ENCODE assay signal across 13 cellular contexts in genomic region chr17:46817901-46818209, GRCh38. TPM values are rescaled to one million over a fixed set of nuclear protein-coding genes. Genes with fewer than 3 reads are reported as not detected.
DNase-seq lines count a peak whose midpoint lies in the region; ATAC-seq and TF ChIP-seq lines count a peak whose summit lies in the region.
"Had no signal": no experiment of that assay in that cellular context is flagged by ENCODE, and none has a peak within 500 bp of the region (broad histone marks: within the 10 kb centered on the region; RNA-seq: fewer than 3 reads in every experiment).

No MANE protein-coding gene starts in this region.

- CTCF ChIA-PET in activated naive CD4-positive, alpha-beta T cell treated with anti-CD3 and anti-CD28 coated beads for 36 hours (lab: Charles Lee) = no interaction called here
- CTCF ChIA-PET in activated CD8-positive, alpha-beta T cell treated with anti-CD3 and anti-CD28 coated beads for 36 hours (lab: Charles Lee) = no interaction called here

- peak overlapping the region; percentile 67 for H3K4me3 ChIP-seq in iPS-20b (ENCODE audit: low read length)

- H3K36me3 Mint-ChIP-seq in activated naive CD4-positive, alpha-beta T cell treated with anti-CD3 and anti-CD28 coated beads for 36 hours (ENCODE audit: low read depth) = no peaks in the 10 kb centered on the region
- no peaks in the 10 kb centered on the region for H3K36me3 Mint-ChIP-seq in activated CD8-positive, alpha-beta T cell treated with anti-CD3 and anti-CD28 coated beads for 36 hours (ENCODE audit: low read depth)
- no peaks in the 10 kb centered on the region for H3K36me3 Mint-ChIP-seq in stimulated activated effector memory CD8-positive, alpha-beta T cell treated with anti-CD3 and anti-CD28 coated beads, Interleukin-12 subunit alpha, Interleukin-12 subunit beta, amount 100 ng/mL, for 72 hours

- H3K4me3 Mint-ChIP-seq in activated naive CD4-positive, alpha-beta T cell treated with anti-CD3 and anti-CD28 coated beads for 36 hours = peak overlapping the region; percentile 46
- peak overlapping the region; percentile 40 for H3K4me3 Mint-ChIP-seq in activated CD8-positive, alpha-beta T cell treated with anti-CD3 and anti-CD28 coated beads for 36 hours
- peak overlapping the region; percentile 64 for H3K4me3 Mint-ChIP-seq in stimulated activated effector memory CD8-positive, alpha-beta T cell treated with anti-CD3 and anti-CD28 coated beads, Interleukin-12 subunit alpha, Interleukin-12 subunit beta, amount 100 ng/mL, for 72 hours

- peaks cover 71% of the 10 kb centered on the region for H3K27me3 Mint-ChIP-seq in activated naive CD4-positive, alpha-beta T cell treated with anti-CD3 and anti-CD28 coated beads for 36 hours (ENCODE audit: low read depth)
- H3K27me3 Mint-ChIP-seq in activated CD8-positive, alpha-beta T cell treated with anti-CD3 and anti-CD28 coated beads for 36 hours = peaks cover 89% of the 10 kb centered on the region

- intact Hi-C loops in activated naive CD4-positive, alpha-beta T cell treated with anti-CD3 and anti-CD28 coated beads for 36 hours (cut with micrococcal nuclease) = no loop called here
- intact Hi-C loops in activated CD8-positive, alpha-beta T cell treated with anti-CD3 and anti-CD28 coated beads for 36 hours (cut with micrococcal nuclease) = no loop called here

- H3K27ac ChIP-seq in iPS-20b (ENCODE audit: low read length) = no peak overlapping the region
- H3K27ac ChIP-seq: adrenal gland, esophagus muscularis mucosa, Peyer's patch had no signal

- H3K9me3 ChIP-seq in iPS-20b (ENCODE audit: insufficient read depth, low read depth, low read length) = no peaks in the 10 kb centered on the region
- H3K9me3 ChIP-seq: adrenal gland, esophagus muscularis mucosa, Peyer's patch had no signal

- no peak for ATAC-seq in activated CD8-positive, alpha-beta T cell treated with anti-CD3 and anti-CD28 coated beads for 36 hours
- no peak for ATAC-seq in stimulated activated effector memory CD8-positive, alpha-beta T cell treated with anti-CD3 and anti-CD28 coated beads, Interleukin-12 subunit alpha, Interleukin-12 subunit beta, amount 100 ng/mL, for 72 hours
- no peak for ATAC-seq in HG03097 (IDR thresholded peaks at IDR 0.05; ENCODE audit: low FRiP score, unreplicated experiment)
- no peak for ATAC-seq in HG03196 (IDR thresholded peaks at IDR 0.05; ENCODE audit: unreplicated experiment)

- H3K4me1 Mint-ChIP-seq in activated naive CD4-positive, alpha-beta T cell treated with anti-CD3 and anti-CD28 coated beads for 36 hours (ENCODE audit: low read depth) = peaks cover 14% of the 10 kb centered on the region
- peaks cover 15% of the 10 kb centered on the region for H3K4me1 Mint-ChIP-seq in activated CD8-positive, alpha-beta T cell treated with anti-CD3 and anti-CD28 coated beads for 36 hours (ENCODE audit: low read depth)
- H3K4me1 Mint-ChIP-seq in stimulated activated effector memory CD8-positive, alpha-beta T cell treated with anti-CD3 and anti-CD28 coated beads, Interleukin-12 subunit alpha, Interleukin-12 subunit beta, amount 100 ng/mL, for 72 hours = peaks cover 38% of the 10 kb centered on the region

- no peaks in the 10 kb centered on the region for H3K9me3 Mint-ChIP-seq in activated naive CD4-positive, alpha-beta T cell treated with anti-CD3 and anti-CD28 coated beads for 36 hours
- no peaks in the 10 kb centered on the region for H3K9me3 Mint-ChIP-seq in activated CD8-positive, alpha-beta T cell treated with anti-CD3 and anti-CD28 coated beads for 36 hours
- H3K9me3 Mint-ChIP-seq in stimulated activated effector memory CD8-positive, alpha-beta T cell treated with anti-CD3 and anti-CD28 coated beads, Interleukin-12 subunit alpha, Interleukin-12 subunit beta, amount 100 ng/mL, for 72 hours = no peaks in the 10 kb centered on the region

- peak overlapping the region; percentile 51; the same call in 1 of the 2 replicates for H3K9ac ChIP-seq in iPS-20b (ENCODE audit: low read depth, low read length)

- POLR2A ChIA-PET in activated CD8-positive, alpha-beta T cell treated with anti-CD3 and anti-CD28 coated beads for 36 hours (lab: Charles Lee) = no interaction called here

- H3K36me3 ChIP-seq in iPS-20b (ENCODE audit: insufficient read depth, low read depth, low read length) = no peaks in the 10 kb centered on the region
- H3K36me3 ChIP-seq: adrenal gland, esophagus muscularis mucosa, Peyer's patch had no signal

- TF ChIP-seq CTCF in activated CD8-positive, alpha-beta T cell treated with anti-CD3 and anti-CD28 coated beads for 36 hours (IDR thresholded peaks at IDR 0.05) = no peak

- H3K27me3 ChIP-seq in iPS-20b (ENCODE audit: insufficient read depth, low read length) = peaks cover 99% of the 10 kb centered on the region

- peaks cover 31% of the 10 kb centered on the region for H3K4me1 ChIP-seq in iPS-20b (ENCODE audit: insufficient read depth, low read length)

- no peak overlapping the region for H3K27ac Mint-ChIP-seq in activated naive CD4-positive, alpha-beta T cell treated with anti-CD3 and anti-CD28 coated beads for 36 hours
- no peak overlapping the region for H3K27ac Mint-ChIP-seq in activated CD8-positive, alpha-beta T cell treated with anti-CD3 and anti-CD28 coated beads for 36 hours
- no peak overlapping the region for H3K27ac Mint-ChIP-seq in stimulated activated effector memory CD8-positive, alpha-beta T cell treated with anti-CD3 and anti-CD28 coated beads, Interleukin-12 subunit alpha, Interleukin-12 subunit beta, amount 100 ng/mL, for 72 hours

- no peak for DNase-seq in activated naive CD4-positive, alpha-beta T cell treated with anti-CD3 and anti-CD28 coated beads for 36 hours
- DNase-seq in activated naive CD4-positive, alpha-beta T cell treated with Interleukin-2 at 50 U/mL for 16 hours = no peak
- DNase-seq in activated CD8-positive, alpha-beta T cell treated with anti-CD3 and anti-CD28 coated beads for 36 hours = no peak
- DNase-seq in stimulated activated effector memory CD8-positive, alpha-beta T cell treated with anti-CD3 and anti-CD28 coated beads, Interleukin-12 subunit alpha, Interleukin-12 subunit beta, amount 100 ng/mL, for 72 hours (ENCODE audit: low spot score in 2 of 2) = no peak
- DNase-seq in erythroblast (lab: John Stamatoyannopoulos, UW) = no peak
- DNase-seq: adrenal gland had no signal

- TF ChIP-seq POLR2A in erythroblast (IDR thresholded peaks at IDR 0.05; ENCODE audit: low read length) = no peak

RNA-seq across cellular contexts. Expression of gene WNT3, which starts 0.6 kb away (rescaled TPM):
- total RNA-seq in activated naive CD4-positive, alpha-beta T cell treated with anti-CD3 and anti-CD28 coated beads for 36 hours = not detected
- under 1 TPM in 1 of 2 experiments, not detected in 1; 0.09 TPM for total RNA-seq in activated CD8-positive, alpha-beta T cell treated with anti-CD3 and anti-CD28 coated beads for 36 hours

RNA-seq across cellular contexts. Expression of gene WNT9B, which starts 33.5 kb away (rescaled TPM):
- total RNA-seq in activated naive CD4-positive, alpha-beta T cell treated with anti-CD3 and anti-CD28 coated beads for 36 hours = not detected
- total RNA-seq in activated CD8-positive, alpha-beta T cell treated with anti-CD3 and anti-CD28 coated beads for 36 hours = not detected
- total RNA-seq: LHCN-M2, lung microvascular endothelial cell had no signal
